ENCODE assay signal across 19 cellular contexts in genomic region chr6:36731622-36732310, GRCh38. TPM values are rescaled to one million over a fixed set of nuclear protein-coding genes. Genes with fewer than 3 reads are reported as not detected.
DNase-seq lines count a peak whose midpoint lies in the region; ATAC-seq, FAIRE-seq and TF ChIP-seq lines count a peak whose summit lies in the region.
"Had no signal": no experiment of that assay in that cellular context is flagged by ENCODE, and none has a peak within 500 bp of the region (broad histone marks: within the 10 kb centered on the region; RNA-seq: fewer than 3 reads in every experiment).

No MANE protein-coding gene starts in this region.

- H3K9me1 ChIP-seq in K562 (ENCODE audit: control insufficient read depth, insufficient read depth, low read length), result no peaks in the 10 kb centered on the region

- peak; percentile 9; the same call in 1 of the 3 replicates for ATAC-seq in GM23338
- ATAC-seq in K562, result peak; percentile 22; the same call in 2 of the 3 replicates
- no peak for ATAC-seq in body of pancreas

- H3K27me3 ChIP-seq in GM23338 (ENCODE audit: insufficient read depth) (no peaks in the 10 kb centered on the region), K562 (ENCODE audit: control insufficient read depth in 2 of 2, insufficient read depth in 2 of 2, low read length in 2 of 2) (peaks cover 53 to 69% of the 10 kb centered on the region in 2 experiments), osteoblast (ENCODE audit: insufficient read depth, low read length) (no peaks in the 10 kb centered on the region), body of pancreas (no peaks in the 10 kb centered on the region)
- no peaks in the 10 kb centered on the region for H3K27me3 ChIP-seq in effector memory CD4-positive, alpha-beta T cell (replicated peaks; ENCODE audit: control insufficient read depth, insufficient read depth, low read length, poor library complexity, severe bottlenecking)
- H3K27me3 ChIP-seq: BE2C, MG63 had no signal

- TF ChIP-seq POLR2A in K562 (conservative IDR thresholded peaks at IDR 0.05), result no peak
- TF ChIP-seq POLR2A in body of pancreas (IDR thresholded peaks at IDR 0.05), result no peak

- FAIRE-seq in K562 (lab: Jason Lieb, UNC), result no peak
- FAIRE-seq: GM18507, RCC 7860 had no signal

- H3K79me2 ChIP-seq in GM23338 (replicated peaks; ENCODE audit: insufficient read depth) (no peaks in the 10 kb centered on the region), K562 (ENCODE audit: control insufficient read depth, insufficient read depth, low read length) (no peaks in the 10 kb centered on the region), osteoblast (ENCODE audit: insufficient read depth, low read length) (no peaks in the 10 kb centered on the region)

- H3K27ac ChIP-seq in GM23338 (ENCODE audit: low read depth) (no peak overlapping the region), K562 (ENCODE audit: extremely low read depth, low read depth, low read length) (no peak overlapping the region), osteoblast (ENCODE audit: low read depth, low read length) (no peak overlapping the region), body of pancreas (no peak overlapping the region)
- H3K27ac ChIP-seq in effector memory CD4-positive, alpha-beta T cell (ENCODE audit: insufficient read depth, low read length, poor library complexity, severe bottlenecking), result no peak overlapping the region

- TF ChIP-seq RAD21 in K562 (CRISPR knock-in tag; conservative IDR thresholded peaks at IDR 0.05 in 1 of 2, IDR thresholded peaks at IDR 0.05 in 1 of 2), result peak in 1 of 2 experiments; percentile 21; a peak in 1 of 4 replicates

- BruUV-seq in K562 (replicated peaks; lab: Mats Ljungman, UMichigan), result no TSS peak

- H3K9me3 ChIP-seq in K562 (replicated peaks; ENCODE audit: control insufficient read depth, insufficient read depth, low read depth, low read length) (no peaks in the 10 kb centered on the region), osteoblast (ENCODE audit: low read depth, low read length) (no peaks in the 10 kb centered on the region), body of pancreas (no peaks in the 10 kb centered on the region)
- H3K9me3 ChIP-seq in effector memory CD4-positive, alpha-beta T cell (ENCODE audit: control insufficient read depth, low read length), result no peaks in the 10 kb centered on the region
- H3K9me3 ChIP-seq: BE2C, MG63 had no signal

- no peaks in the 10 kb centered on the region for H4K20me1 ChIP-seq in GM23338 (replicated peaks; ENCODE audit: insufficient read depth)
- H4K20me1 ChIP-seq in K562 (replicated peaks; ENCODE audit: control insufficient read depth, insufficient read depth, low read length), result peaks cover 8% of the 10 kb centered on the region; the same call in 1 of the 2 replicates
- H4K20me1 ChIP-seq in osteoblast (ENCODE audit: insufficient read depth, low read length), result no peaks in the 10 kb centered on the region

- intact Hi-C loops in K562 (cut with micrococcal nuclease), result no loop called here
- intact Hi-C loops in body of pancreas (cut with DNase I), result no loop called here

- H3K9me2 ChIP-seq in GM23338 (ENCODE audit: insufficient read depth), result no peaks in the 10 kb centered on the region

- DNase-seq in GM10248 (ENCODE audit: extremely low spot score) (no peak), GM23338 (ENCODE audit: low spot score) (peak; percentile 38), K562 (ENCODE audit: extremely low read depth in 1 of 4, low spot score in 3 of 4) (peak in 1 of 4 experiments; percentile 20), osteoblast (ENCODE audit: insufficient read length, low spot score, missing footprints) (peak; percentile 38), mesothelial cell of epicardium (ENCODE audit: low spot score in 2 of 2, unreplicated experiment in 2 of 2) (no peak), body of pancreas (no peak)
- no peak for DNase-seq in effector memory CD4-positive, alpha-beta T cell
- DNase-seq: BE2C; CD8-positive, alpha-beta memory T cell; GF-D8; MG63; NCI-H1105; NCI-H187; NCI-H2171; NCI-H82; SHP77 had no signal

- TF ChIP-seq EP300 in K562 (IDR thresholded peaks at IDR 0.05; ENCODE audit: low read length), result no peak

- H3K4me1 Mint-ChIP-seq in GM23338, result peaks cover 18% of the 10 kb centered on the region
- peaks cover 17% of the 10 kb centered on the region for H3K4me1 Mint-ChIP-seq in mesothelial cell of epicardium

- CTCF ChIA-PET in GM10248 (lab: Yijun Ruan, JAX), result interaction anchor here (1.0 to 2.5 kb wide), 6 partner anchors 10 to 117 kb away, joined by 3 to 14 read pairs (median 5); no protein-coding TSS in a partner anchor
- CTCF ChIA-PET in K562 (lab: Yijun Ruan, JAX; ENCODE audit: low intra/inter-chr PET ratio), result interaction anchor here (0.6 kb wide), 1 partner anchor 1217 kb away, joined by 5 read pairs; no protein-coding TSS in a partner anchor

- WGBS in K562 (ENCODE audit: insufficient coverage, low coverage, missing lambda C conversion rate), result 2% methylated on average over 12 of the region's 12 CpGs
- 88 to 90% methylated on average over 6 to 12 of the region's 12 CpGs for WGBS in body of pancreas, 2 donors

- H3K36me3 ChIP-seq in GM23338 (ENCODE audit: insufficient read depth) (no peaks in the 10 kb centered on the region), K562 (ENCODE audit: control insufficient read depth, insufficient read depth, low read length) (no peaks in the 10 kb centered on the region), osteoblast (ENCODE audit: insufficient read depth, low read length) (no peaks in the 10 kb centered on the region), body of pancreas (replicated peaks in 1 of 2; ENCODE audit: insufficient read depth in 1 of 2, low read depth in 2 of 2) (no peaks in the 10 kb centered on the region)
- H3K36me3 ChIP-seq in effector memory CD4-positive, alpha-beta T cell (ENCODE audit: control insufficient read depth, insufficient read depth, low read length), result no peaks in the 10 kb centered on the region
- H3K36me3 ChIP-seq: BE2C, MG63 had no signal

- H3K9ac ChIP-seq in K562 (ENCODE audit: insufficient read depth in 1 of 2, low read depth in 2 of 2, low read length in 2 of 2), result no peak overlapping the region

- TF ChIP-seq CTCF in GM10248 (IDR thresholded peaks at IDR 0.05; ENCODE audit: control extremely low read depth, extremely low read depth, low read depth, missing control alignments) (peak; percentile 3), GM23338 (conservative IDR thresholded peaks at IDR 0.05; ENCODE audit: low read depth in 2 of 2) (peak in 1 of 2 experiments; percentile 53; a peak in 2 of 4 replicates), K562 (IDR thresholded peaks at IDR 0.05 in 2 of 3, conservative IDR thresholded peaks at IDR 0.05 in 1 of 3; ENCODE audit: insufficient read depth in 2 of 3, low read depth in 1 of 3, low read length in 3 of 3) (peak in 2 of 3 experiments; percentile 9 to 23; a peak in 2 of 6 replicates), osteoblast (IDR thresholded peaks at IDR 0.05; ENCODE audit: extremely low read depth, low read depth, low read length) (no peak), mesothelial cell of epicardium (IDR thresholded peaks at IDR 0.05; ENCODE audit: unreplicated experiment) (no peak), body of pancreas (IDR thresholded peaks at IDR 0.05) (no peak)

- H3K9me3 Mint-ChIP-seq in GM23338, result no peaks in the 10 kb centered on the region
- no peaks in the 10 kb centered on the region for H3K9me3 Mint-ChIP-seq in mesothelial cell of epicardium
- H3K9me3 Mint-ChIP-seq: CD8-positive, alpha-beta memory T cell had no signal

- H3K4me3 ChIP-seq in GM23338, result no peak overlapping the region
- H3K4me3 ChIP-seq in K562, result no peak overlapping the region
- no peak overlapping the region for H3K4me3 ChIP-seq in osteoblast (ENCODE audit: insufficient read depth, low read length)
- H3K4me3 ChIP-seq in body of pancreas, result no peak overlapping the region
- no peak overlapping the region for H3K4me3 ChIP-seq in effector memory CD4-positive, alpha-beta T cell (ENCODE audit: insufficient read depth, low read depth, low read length, poor library complexity, severe bottlenecking)
- H3K4me3 ChIP-seq: MG63 had no signal

- H3K4me1 ChIP-seq in GM23338 (ENCODE audit: insufficient read depth) (peaks cover 13% of the 10 kb centered on the region; the same call in 1 of the 2 replicates), K562 (replicated peaks in 1 of 2; ENCODE audit: control insufficient read depth in 2 of 2, insufficient read depth in 2 of 2, low read length in 2 of 2) (peaks cover 0 to 3% of the 10 kb centered on the region in 2 experiments; a peak in 3 of 5 replicates), osteoblast (ENCODE audit: insufficient read depth, low read length) (peaks cover 22% of the 10 kb centered on the region), body of pancreas (peaks cover 5% of the 10 kb centered on the region)
- peaks cover 8% of the 10 kb centered on the region for H3K4me1 ChIP-seq in effector memory CD4-positive, alpha-beta T cell (ENCODE audit: control insufficient read depth, insufficient read depth, low read length, poor library complexity, severe bottlenecking)
- H3K4me1 ChIP-seq: BE2C had no signal

- POLR2A ChIA-PET in GM10248 (lab: Yijun Ruan, JAX) (interaction anchor here (0.7 kb wide), 1 partner anchor 46 kb away, joined by 8 read pairs; no protein-coding TSS in a partner anchor), K562 (lab: Yijun Ruan, JAX) (interaction anchor here (0.9 kb wide), 1 partner anchor 45 kb away, joined by 3 read pairs; no protein-coding TSS in a partner anchor)

- no peak overlapping the region for H3K27ac Mint-ChIP-seq in GM23338
- H3K27ac Mint-ChIP-seq in mesothelial cell of epicardium, result no peak overlapping the region

- no peak overlapping the region for H2AFZ ChIP-seq in GM23338
- no peak overlapping the region for H2AFZ ChIP-seq in K562 (ENCODE audit: low read depth, low read length)
- H2AFZ ChIP-seq in osteoblast (ENCODE audit: low read length), result no peak overlapping the region

- H3K36me3 Mint-ChIP-seq in GM23338 (ENCODE audit: low read depth) (no peaks in the 10 kb centered on the region), mesothelial cell of epicardium (no peaks in the 10 kb centered on the region)
- H3K36me3 Mint-ChIP-seq: CD8-positive, alpha-beta memory T cell had no signal

- H3K27me3 Mint-ChIP-seq in GM23338 (ENCODE audit: insufficient read depth, low read depth, poor library complexity) (peaks cover 11% of the 10 kb centered on the region), mesothelial cell of epicardium (ENCODE audit: low read depth) (no peaks in the 10 kb centered on the region)

- in situ Hi-C loops in K562 (cut with MboI), result no loop called here

- no peak overlapping the region for H3K4me3 Mint-ChIP-seq in GM23338
- no peak overlapping the region for H3K4me3 Mint-ChIP-seq in mesothelial cell of epicardium

- no peaks in the 10 kb centered on the region; the same call in 1 of the 2 replicates for H3F3A ChIP-seq in GM23338 (replicated peaks; ENCODE audit: low read depth)

- H3K4me2 ChIP-seq in GM23338, result no peak overlapping the region
- H3K4me2 ChIP-seq in K562 (ENCODE audit: insufficient read depth, low read length), result no peak overlapping the region
- no peak overlapping the region for H3K4me2 ChIP-seq in osteoblast (ENCODE audit: insufficient read depth, low read length)

RNA-seq across cellular contexts. Expression of gene RAB44, which starts 34.1 kb away (rescaled TPM):
- total RNA-seq in GM23338 (2014; rRNA removed; shearing (Covaris generic)), result not detected in 2 replicates
- polyA plus RNA-seq in GM23338 (2016; fragmentation: Nextera tagmentation; extraction: Ambion mirVana) (not detected in 2 replicates), K562 (2011; rRNA removed) (not detected in 2 replicates), K562 (2014; fragmentation: Illumina TruSeq; extraction: Trizol) (not detected in 2 replicates), K562 (2014; fragmentation: Nextera tagmentation; extraction: Ambion mirVana) (not detected), K562 (2014; rRNA removed) (not detected in 2 replicates)
- not detected in 2 replicates for total RNA-seq in K562 (2011; cell fraction: chromatin; rRNA removed; ENCODE audit: low replicate concordance)
- 0.17 TPM in 1 of 2 replicates, not detected in the other for total RNA-seq in K562 (2011; cell fraction: nucleolus; rRNA removed)
- total RNA-seq in K562 (2011; cell fraction: nucleoplasm; rRNA removed), result not detected in 2 replicates
- total RNA-seq in K562 (2014; rRNA removed) (not detected in 2 replicates), K562 (2014; rRNA removed; fragmentation: Illumina TruSeq; extraction: Trizol) (not detected in 2 replicates), K562 (2015; rRNA removed; fragmentation: Illumina TruSeq; extraction: Trizol) (not detected in 2 replicates), K562 (2021) (not detected in 2 replicates), osteoblast (under 0.01 and 0.36 TPM in 2 replicates), mesothelial cell of epicardium (0.07 to 0.16 TPM in 2 of 3 replicates, not detected in the other), body of pancreas (under 1 TPM in 1 of 2 donors, not detected in 1; 0.26 TPM)
- polyA plus RNA-seq in K562 (2011; cell fraction: cytosol; rRNA removed), result not detected in 2 replicates
- polyA plus RNA-seq in K562 (2011; cell fraction: nucleus; rRNA removed), result not detected in 2 replicates
- polyA plus RNA-seq in K562 (2012), result 0.10 TPM in 1 of 2 replicates, not detected in the other
- not detected in 2 replicates for polyA minus RNA-seq in K562 (2011; rRNA and poly(A)+ RNA removed)
- not detected in 2 replicates for polyA minus RNA-seq in K562 (2011; cell fraction: cytosol; rRNA and poly(A)+ RNA removed)
- not detected in 2 replicates for polyA minus RNA-seq in K562 (2011; cell fraction: nucleus; rRNA and poly(A)+ RNA removed)
- total RNA-seq: CD8-positive, alpha-beta memory T cell; NCI-H460 had no signal
- polyA plus RNA-seq: CD8-positive, alpha-beta memory T cell had no signal

RNA-seq across cellular contexts. Expression of gene CDKN1A, which starts 53.3 kb away (rescaled TPM):
- 44.4 and 45.6 TPM in 2 replicates for total RNA-seq in GM23338 (2014; rRNA removed; shearing (Covaris generic))
- 31.5 and 34.0 TPM in 2 replicates for polyA plus RNA-seq in GM23338 (2016; fragmentation: Nextera tagmentation; extraction: Ambion mirVana)
- total RNA-seq in K562 (2011; cell fraction: chromatin; rRNA removed; ENCODE audit: low replicate concordance), result 2.3 and 8.5 TPM in 2 replicates
- total RNA-seq in K562 (2011; cell fraction: nucleolus; rRNA removed), result 6.4 and 8.2 TPM in 2 replicates
- 5.9 and 9.0 TPM in 2 replicates for total RNA-seq in K562 (2011; cell fraction: nucleoplasm; rRNA removed)
- 5.1 and 5.6 TPM in 2 replicates for total RNA-seq in K562 (2014; rRNA removed)
- 2.5 and 3.3 TPM in 2 replicates for total RNA-seq in K562 (2014; rRNA removed; fragmentation: Illumina TruSeq; extraction: Trizol)
- 2.1 TPM in 2 replicates for total RNA-seq in K562 (2015; rRNA removed; fragmentation: Illumina TruSeq; extraction: Trizol)
- total RNA-seq in K562 (2021), result 7.3 and 8.1 TPM in 2 replicates
- 7.6 and 9.2 TPM in 2 replicates for polyA plus RNA-seq in K562 (2011; rRNA removed)
- 10.9 and 18.9 TPM in 2 replicates for polyA plus RNA-seq in K562 (2011; cell fraction: cytosol; rRNA removed)
- 9.1 and 12.7 TPM in 2 replicates for polyA plus RNA-seq in K562 (2011; cell fraction: nucleus; rRNA removed)
- polyA plus RNA-seq in K562 (2012), result 8.9 and 18.7 TPM in 2 replicates
- polyA plus RNA-seq in K562 (2014; fragmentation: Illumina TruSeq; extraction: Trizol), result 5.8 and 7.7 TPM in 2 replicates
- under 1 TPM; 0.25 to 0.49 TPM for polyA plus RNA-seq in K562 (2014; fragmentation: Nextera tagmentation; extraction: Ambion mirVana)
- 5.9 and 7.0 TPM in 2 replicates for polyA plus RNA-seq in K562 (2014; rRNA removed)
- 2.5 and 3.7 TPM in 2 replicates for polyA minus RNA-seq in K562 (2011; rRNA and poly(A)+ RNA removed)
- polyA minus RNA-seq in K562 (2011; cell fraction: cytosol; rRNA and poly(A)+ RNA removed), result 3.7 and 5.2 TPM in 2 replicates
- polyA minus RNA-seq in K562 (2011; cell fraction: nucleus; rRNA and poly(A)+ RNA removed), result 3.1 and 4.0 TPM in 2 replicates
- 456 and 461 TPM in 2 replicates for total RNA-seq in osteoblast
- total RNA-seq in mesothelial cell of epicardium, result 54.1 to 57.1 TPM (median 55.2 TPM) in 3 replicates
- 10 to 100 TPM; 75.2 to 84.3 TPM for total RNA-seq in body of pancreas

Comparison
In these comparisons a context has a peak if more than half of its experiments do, and no peak if none do; other contexts are left out.
1. DNase-seq: peak in GM23338 (single experiment) and osteoblast (single experiment); none in GM10248 (single experiment), mesothelial cell of epicardium (0 of 2), body of pancreas (0 of 4) and effector memory CD4-positive, alpha-beta T cell (0 of 3).
2. CTCF ChIP-seq: peak in GM10248 (single experiment) and K562 (2 of 3); none in osteoblast (single experiment), mesothelial cell of epicardium (single experiment) and body of pancreas (0 of 7).